In the genomic region with DNA sequence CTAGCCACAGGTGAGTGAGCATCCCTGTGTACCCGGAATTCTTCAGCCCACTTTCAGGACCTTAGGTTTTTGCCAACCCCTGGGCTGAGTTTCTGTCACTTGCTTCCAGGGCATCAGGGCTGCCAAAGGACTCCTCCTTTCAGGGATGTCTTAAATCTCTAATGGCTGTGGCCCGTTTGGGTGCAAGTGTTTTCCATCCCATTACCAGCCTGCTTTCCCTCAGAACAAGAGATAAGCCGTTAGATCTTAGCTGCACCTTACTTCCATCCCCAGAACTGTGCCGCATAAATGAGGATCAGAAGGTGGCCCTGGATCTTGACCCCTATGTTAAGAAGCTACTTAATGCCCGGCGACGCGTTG, we compare ENCODE assay signal across 9 cellular contexts. TPM values are rescaled to one million over a fixed set of nuclear protein-coding genes. Genes with fewer than 3 reads are reported as not detected.
A peak's percentile ranks its signal among the peaks of the same experiment; 100 is the strongest.
DNase-seq lines count a peak whose midpoint lies in the region; ATAC-seq lines count a peak whose summit lies in the region.
"Had no signal": no experiment of that assay in that cellular context is flagged by ENCODE, and none has a peak within 500 bp of the region (broad histone marks: within the 10 kb centered on the region; RNA-seq: fewer than 3 reads in every experiment).

No MANE protein-coding gene starts in this region.

- DNase-seq in activated T-helper 1 cell treated with anti-CD3 and anti-CD28 coated beads, Interleukin-12 subunit alpha, Interleukin-12 subunit beta, Interleukin-2, Interleukin-4 antibody, amounts not matched to agents 30 ng/mL and 10 ng/mL and 1 ng/mL, durations not matched to agents 14 hours and 24 hours and 36 hours (ENCODE audit: low spot score) = no peak
- no peak for DNase-seq in stimulated activated naive B cell treated with anti-CD40 and anti-IgM and Interleukin-4, amounts not matched to agents 10 μg/mL and 1 μg/mL and 100 μg/mL, for 72 hours
- DNase-seq in D341Med (ENCODE audit: low spot score) = no peak
- no peak for DNase-seq in anterior cingulate cortex (lab: John Stamatoyannopoulos, UW)

- H3K4me1 Mint-ChIP-seq in activated T-helper 1 cell treated with anti-CD3 and anti-CD28 coated beads, Interleukin-12 subunit alpha, Interleukin-12 subunit beta, Interleukin-2, Interleukin-4 antibody, amounts not matched to agents 30 ng/mL and 10 ng/mL and 1 ng/mL, durations not matched to agents 14 hours and 24 hours and 36 hours (ENCODE audit: low read depth) = peaks cover 11% of the 10 kb centered on the region
- H3K4me1 Mint-ChIP-seq in stimulated activated naive B cell treated with anti-CD40 and anti-IgM and Interleukin-4, amounts not matched to agents 10 μg/mL and 1 μg/mL and 100 μg/mL, for 72 hours = peaks cover 12 to 25% of the 10 kb centered on the region in 2 donors

- peak overlapping the region; percentile 84 for H3K27ac Mint-ChIP-seq in activated T-helper 1 cell treated with anti-CD3 and anti-CD28 coated beads, Interleukin-12 subunit alpha, Interleukin-12 subunit beta, Interleukin-2, Interleukin-4 antibody, amounts not matched to agents 30 ng/mL and 10 ng/mL and 1 ng/mL, durations not matched to agents 14 hours and 24 hours and 36 hours
- H3K27ac Mint-ChIP-seq in stimulated activated naive B cell treated with anti-CD40 and anti-IgM and Interleukin-4, amounts not matched to agents 10 μg/mL and 1 μg/mL and 100 μg/mL, for 72 hours = peak overlapping the region; percentile 94

- peaks cover 26% of the 10 kb centered on the region for H3K36me3 Mint-ChIP-seq in activated T-helper 1 cell treated with anti-CD3 and anti-CD28 coated beads, Interleukin-12 subunit alpha, Interleukin-12 subunit beta, Interleukin-2, Interleukin-4 antibody, amounts not matched to agents 30 ng/mL and 10 ng/mL and 1 ng/mL, durations not matched to agents 14 hours and 24 hours and 36 hours (ENCODE audit: low read depth)
- H3K36me3 Mint-ChIP-seq in stimulated activated naive B cell treated with anti-CD40 and anti-IgM and Interleukin-4, amounts not matched to agents 10 μg/mL and 1 μg/mL and 100 μg/mL, for 72 hours = peaks cover 21 to 26% of the 10 kb centered on the region in 2 donors

- peak overlapping the region; percentile 72 for H3K4me3 ChIP-seq in iPS-11a (ENCODE audit: low read depth, low read length)

- no peaks in the 10 kb centered on the region for H3K27me3 Mint-ChIP-seq in activated T-helper 1 cell treated with anti-CD3 and anti-CD28 coated beads, Interleukin-12 subunit alpha, Interleukin-12 subunit beta, Interleukin-2, Interleukin-4 antibody, amounts not matched to agents 30 ng/mL and 10 ng/mL and 1 ng/mL, durations not matched to agents 14 hours and 24 hours and 36 hours (ENCODE audit: insufficient read depth)
- H3K27me3 Mint-ChIP-seq in stimulated activated naive B cell treated with anti-CD40 and anti-IgM and Interleukin-4, amounts not matched to agents 10 μg/mL and 1 μg/mL and 100 μg/mL, for 72 hours = no peaks in the 10 kb centered on the region

- ATAC-seq in HG02885 (IDR thresholded peaks at IDR 0.05; ENCODE audit: poor library complexity, unreplicated experiment) = peak; percentile 7
- no peak for ATAC-seq in stimulated activated naive B cell treated with anti-CD40 and anti-IgM and Interleukin-4, amounts not matched to agents 10 μg/mL and 1 μg/mL and 100 μg/mL, for 72 hours (replicated peaks)
- no peak for ATAC-seq in HG02870 (IDR thresholded peaks at IDR 0.05; ENCODE audit: unreplicated experiment)

- no peaks in the 10 kb centered on the region for H3K9me3 Mint-ChIP-seq in activated T-helper 1 cell treated with anti-CD3 and anti-CD28 coated beads, Interleukin-12 subunit alpha, Interleukin-12 subunit beta, Interleukin-2, Interleukin-4 antibody, amounts not matched to agents 30 ng/mL and 10 ng/mL and 1 ng/mL, durations not matched to agents 14 hours and 24 hours and 36 hours
- no peaks in the 10 kb centered on the region for H3K9me3 Mint-ChIP-seq in stimulated activated naive B cell treated with anti-CD40 and anti-IgM and Interleukin-4, amounts not matched to agents 10 μg/mL and 1 μg/mL and 100 μg/mL, for 72 hours

- intact Hi-C loops in activated T-helper 1 cell treated with anti-CD3 and anti-CD28 coated beads, Interleukin-12 subunit alpha, Interleukin-12 subunit beta, Interleukin-2, Interleukin-4 antibody, amounts not matched to agents 30 ng/mL and 10 ng/mL and 1 ng/mL, durations not matched to agents 14 hours and 24 hours and 36 hours (cut with micrococcal nuclease) = no loop called here

- peak overlapping the region; percentile 96 for H3K4me3 Mint-ChIP-seq in activated T-helper 1 cell treated with anti-CD3 and anti-CD28 coated beads, Interleukin-12 subunit alpha, Interleukin-12 subunit beta, Interleukin-2, Interleukin-4 antibody, amounts not matched to agents 30 ng/mL and 10 ng/mL and 1 ng/mL, durations not matched to agents 14 hours and 24 hours and 36 hours
- H3K4me3 Mint-ChIP-seq in stimulated activated naive B cell treated with anti-CD40 and anti-IgM and Interleukin-4, amounts not matched to agents 10 μg/mL and 1 μg/mL and 100 μg/mL, for 72 hours = peak overlapping the region; percentile 97 to 99

RNA-seq across cellular contexts. Expression of a gene that starts 0.7 kb away (rescaled TPM):
- total RNA-seq in activated T-helper 1 cell treated with anti-CD3 and anti-CD28 coated beads, Interleukin-12 subunit alpha, Interleukin-12 subunit beta, Interleukin-2, Interleukin-4 antibody, amounts not matched to agents 30 ng/mL and 10 ng/mL and 1 ng/mL, durations not matched to agents 14 hours and 24 hours and 36 hours = 31.1 and 35.4 TPM in 2 replicates

RNA-seq across cellular contexts. Expression of a gene that starts 11.6 kb away (rescaled TPM):
- 354 and 366 TPM in 2 replicates for total RNA-seq in activated T-helper 1 cell treated with anti-CD3 and anti-CD28 coated beads, Interleukin-12 subunit alpha, Interleukin-12 subunit beta, Interleukin-2, Interleukin-4 antibody, amounts not matched to agents 30 ng/mL and 10 ng/mL and 1 ng/mL, durations not matched to agents 14 hours and 24 hours and 36 hours

RNA-seq across cellular contexts. Expression of a gene that starts 19.3 kb away (rescaled TPM):
- 0.05 and 0.07 TPM in 2 replicates for total RNA-seq in activated T-helper 1 cell treated with anti-CD3 and anti-CD28 coated beads, Interleukin-12 subunit alpha, Interleukin-12 subunit beta, Interleukin-2, Interleukin-4 antibody, amounts not matched to agents 30 ng/mL and 10 ng/mL and 1 ng/mL, durations not matched to agents 14 hours and 24 hours and 36 hours
- total RNA-seq: myocyte had no signal

RNA-seq across cellular contexts. Expression of a gene that starts 25.3 kb away (rescaled TPM):
- total RNA-seq in activated T-helper 1 cell treated with anti-CD3 and anti-CD28 coated beads, Interleukin-12 subunit alpha, Interleukin-12 subunit beta, Interleukin-2, Interleukin-4 antibody, amounts not matched to agents 30 ng/mL and 10 ng/mL and 1 ng/mL, durations not matched to agents 14 hours and 24 hours and 36 hours = 101 and 105 TPM in 2 replicates

RNA-seq across cellular contexts. Expression of a gene that starts 30.9 kb away (rescaled TPM):
- not detected in 2 replicates for total RNA-seq in activated T-helper 1 cell treated with anti-CD3 and anti-CD28 coated beads, Interleukin-12 subunit alpha, Interleukin-12 subunit beta, Interleukin-2, Interleukin-4 antibody, amounts not matched to agents 30 ng/mL and 10 ng/mL and 1 ng/mL, durations not matched to agents 14 hours and 24 hours and 36 hours
- total RNA-seq: HT1080 had no signal
